ENCODE assay signal across 8 cellular contexts in the genomic region with DNA sequence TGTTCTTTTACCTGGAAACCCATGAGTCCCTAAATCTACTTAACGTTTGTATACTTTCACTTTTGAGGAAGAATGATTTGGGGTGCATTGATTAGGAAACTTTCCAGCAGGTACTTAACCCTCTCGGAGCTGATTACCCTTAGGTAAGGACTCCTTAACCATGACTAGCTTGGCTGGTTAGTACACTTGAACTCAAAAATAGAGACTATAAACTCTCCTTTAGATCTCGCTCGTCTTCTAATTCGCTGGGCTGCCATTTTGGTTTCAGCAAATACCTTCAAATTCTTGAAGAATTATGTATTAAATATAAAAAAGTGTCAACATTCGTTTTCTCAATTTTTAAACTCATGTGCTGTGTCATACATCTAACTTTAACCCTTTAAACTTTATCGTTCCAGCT. TPM values are rescaled to one million over a fixed set of nuclear protein-coding genes. Genes with fewer than 3 reads are reported as not detected.
A peak's percentile ranks its signal among the peaks of the same experiment; 100 is the strongest.
DNase-seq lines count a peak whose midpoint lies in the region; ATAC-seq, FAIRE-seq and TF ChIP-seq lines count a peak whose summit lies in the region.

No MANE protein-coding gene starts in this region.

- H3K4me3 ChIP-seq in left lung = peak overlapping the region; percentile 70 to 78
- H3K4me3 ChIP-seq in transverse colon = peak overlapping the region in 3 of 4 donors; percentile 75 to 94 (median 86)

- H3K27ac ChIP-seq in left lung = peak overlapping the region; percentile 98 to 100
- peak overlapping the region; percentile 96 to 100 (median 99) for H3K27ac ChIP-seq in transverse colon

- peaks cover 0 to 42% of the 10 kb centered on the region in 2 donors for H3K4me1 ChIP-seq in left lung
- H3K4me1 ChIP-seq in transverse colon = peaks cover 0 to 47% (median 10%) of the 10 kb centered on the region in 4 donors

- peak overlapping the region; percentile 98 for H3K27ac Mint-ChIP-seq in activated T-cell treated with anti-CD3 and anti-CD28 coated beads, Interleukin-2, amount 50 U/mL, for 72 hours
- H3K27ac Mint-ChIP-seq in activated naive CD8-positive, alpha-beta T cell treated with anti-CD3 and anti-CD28 coated beads for 36 hours = peak overlapping the region; percentile 99

- no peak for ATAC-seq in activated T-cell treated with anti-CD3 and anti-CD28 coated beads, Interleukin-2, amount 50 U/mL, for 72 hours (replicated peaks in 1 of 2)
- no peak for ATAC-seq in left lung

- H3K36me3 ChIP-seq in left lung = no peaks in the 10 kb centered on the region
- H3K36me3 ChIP-seq in transverse colon = peaks cover 0 to 1% (median 0%) of the 10 kb centered on the region in 4 donors

- H3K27me3 Mint-ChIP-seq in activated T-cell treated with anti-CD3 and anti-CD28 coated beads, Interleukin-2, amount 50 U/mL, for 72 hours (ENCODE audit: low read depth) = peaks cover 6% of the 10 kb centered on the region
- no peaks in the 10 kb centered on the region for H3K27me3 Mint-ChIP-seq in activated naive CD8-positive, alpha-beta T cell treated with anti-CD3 and anti-CD28 coated beads for 36 hours

- TF ChIP-seq POLR2A in transverse colon (IDR thresholded peaks at IDR 0.05) = no peak
- no peak for TF ChIP-seq POLR2A in GM12892 (IDR thresholded peaks at IDR 0.05; ENCODE audit: low read depth, low read length)

- intact Hi-C loops in left lung (cut with DNase I) (no loop called here), transverse colon (cut with DNase I; ENCODE audit: low total_unique reads) (loop anchor here (5.0 kb wide), 1 partner anchor 245 kb away; a partner anchor contains a TSS)

- H3K27me3 ChIP-seq in left lung = no peaks in the 10 kb centered on the region
- H3K27me3 ChIP-seq in transverse colon = no peaks in the 10 kb centered on the region

- H3K9me3 Mint-ChIP-seq in activated T-cell treated with anti-CD3 and anti-CD28 coated beads, Interleukin-2, amount 50 U/mL, for 72 hours = no peaks in the 10 kb centered on the region
- H3K9me3 Mint-ChIP-seq in activated naive CD8-positive, alpha-beta T cell treated with anti-CD3 and anti-CD28 coated beads for 36 hours = no peaks in the 10 kb centered on the region

- in situ Hi-C loops in transverse colon (cut with MboI; ENCODE audit: low pct_ligation_motif_present in 1 of 4, low pct_unique_long_range_greater_than_20kb in 1 of 4, low sequenced_read_pairs in 3 of 4) = no loop called here

- 0 to 44% methylated on average over 3 to 7 of the region's 7 CpGs for WGBS in transverse colon (ENCODE audit: low coverage in 1 of 2), 2 donors

- no peak for TF ChIP-seq EP300 in transverse colon (IDR thresholded peaks at IDR 0.05; ENCODE audit: low read depth)

- TF ChIP-seq CTCF in left lung (IDR thresholded peaks at IDR 0.05) (no peak), transverse colon (IDR thresholded peaks at IDR 0.05) (no peak)

- peaks cover 0 to 18% of the 10 kb centered on the region in 2 donors for H3K36me3 Mint-ChIP-seq in activated T-cell treated with anti-CD3 and anti-CD28 coated beads, Interleukin-2, amount 50 U/mL, for 72 hours (ENCODE audit: insufficient read depth in 2 of 2)
- H3K36me3 Mint-ChIP-seq in activated naive CD8-positive, alpha-beta T cell treated with anti-CD3 and anti-CD28 coated beads for 36 hours = peaks cover 22% of the 10 kb centered on the region

- H3K9me3 ChIP-seq in left lung (no peaks in the 10 kb centered on the region), transverse colon (no peaks in the 10 kb centered on the region)

- DNase-seq in activated T-cell treated with anti-CD3 and anti-CD28 coated beads, Interleukin-2, amount 50 U/mL, for 72 hours = no peak
- DNase-seq in activated T-cell treated with anti-CD3 and anti-CD28 coated beads for 4 hours = no peak
- no peak for DNase-seq in activated naive CD8-positive, alpha-beta T cell treated with anti-CD3 and anti-CD28 coated beads for 36 hours
- no peak for DNase-seq in left lung
- no peak for DNase-seq in transverse colon
- DNase-seq in cerebellum (ENCODE audit: low spot score) = no peak
- no peak for DNase-seq in superior temporal gyrus (ENCODE audit: extremely low spot score)
- DNase-seq in GM12892 (ENCODE audit: insufficient read length) = no peak

- H3K4me3 Mint-ChIP-seq in activated T-cell treated with anti-CD3 and anti-CD28 coated beads, Interleukin-2, amount 50 U/mL, for 72 hours = peak overlapping the region; percentile 96 to 97
- H3K4me3 Mint-ChIP-seq in activated naive CD8-positive, alpha-beta T cell treated with anti-CD3 and anti-CD28 coated beads for 36 hours = peak overlapping the region; percentile 87

- peaks cover 67% of the 10 kb centered on the region for H3K4me1 Mint-ChIP-seq in activated T-cell treated with anti-CD3 and anti-CD28 coated beads, Interleukin-2, amount 50 U/mL, for 72 hours (ENCODE audit: low read depth)
- H3K4me1 Mint-ChIP-seq in activated naive CD8-positive, alpha-beta T cell treated with anti-CD3 and anti-CD28 coated beads for 36 hours = peaks cover 32% of the 10 kb centered on the region

- FAIRE-seq in GM12892 (lab: Jason Lieb, UNC) = no peak

RNA-seq across cellular contexts. Expression of a gene that starts 2.0 kb away (rescaled TPM):
- 10 to 100 TPM; 70.1 to 95.1 TPM for total RNA-seq in activated T-cell treated with anti-CD3 and anti-CD28 coated beads, Interleukin-2, amount 50 U/mL, for 72 hours
- total RNA-seq in activated naive CD8-positive, alpha-beta T cell treated with anti-CD3 and anti-CD28 coated beads for 36 hours = 10 to 100 TPM; 53.8 to 54.5 TPM
- total RNA-seq in left lung (10 to 100 TPM; 83.3 to 86.0 TPM), transverse colon (100 to 1,000 TPM in 2 of 4 donors, 10 to 100 TPM in 2; 54.9 to 154 (median 98.0) TPM), cerebellum (194 TPM)
- polyA plus RNA-seq in GM12892 (2012; ENCODE audit: missing spikeins) = 30.4 TPM
